Comparison of ENCODE assay signal across 21 cellular contexts in genomic region chr17:69597898-69598692, GRCh38.
DNase-seq lines count a peak whose midpoint lies in the region; ATAC-seq, FAIRE-seq and TF ChIP-seq lines count a peak whose summit lies in the region.
"Had no signal": no experiment of that assay in that cellular context is flagged by ENCODE, and none has a peak within 500 bp of the region (broad histone marks: within the 10 kb centered on the region; RNA-seq: fewer than 3 reads in every experiment).

No MANE protein-coding gene starts in this region.

- H2BK5ac ChIP-seq in IMR-90 (ENCODE audit: low read depth, low read length, poor library complexity, severe bottlenecking) = peak overlapping the region; percentile 84

- peak overlapping the region; percentile 66 for H2BK20ac ChIP-seq in IMR-90 (ENCODE audit: low read depth, low read length)

- no TSS peak for BruUV-seq in IMR-90 (replicated peaks; lab: Mats Ljungman, UMichigan)

- peaks cover 16 to 37% (median 22%) of the 10 kb centered on the region in 10 experiments; a peak in 19 of 20 replicates for H3K4me1 ChIP-seq in BLaER1 treated with 17β-estradiol and CSF1 and Interleukin-3, amounts not matched to agents 10 nM and 100 nM
- H3K4me1 ChIP-seq in IMR-90 (ENCODE audit: control insufficient read depth, insufficient read depth, low read length) = peaks cover 18% of the 10 kb centered on the region

- no peak overlapping the region for H3K4me3 ChIP-seq in BLaER1 treated with 17β-estradiol and CSF1 and Interleukin-3, amounts not matched to agents 10 nM and 100 nM
- H3K4me3 ChIP-seq in IMR-90 (ENCODE audit: insufficient read depth, low read depth, low read length) = no peak overlapping the region
- no peak overlapping the region for H3K4me3 ChIP-seq in bronchial epithelial cell (ENCODE audit: low read depth, low read length)
- H3K4me3 ChIP-seq: coronary artery had no signal

- H2AK9ac ChIP-seq in IMR-90 (replicated peaks; ENCODE audit: low read depth, low read length, poor library complexity) = no peak overlapping the region

- H2BK15ac ChIP-seq in IMR-90 (ENCODE audit: low read depth, low read length) = peak overlapping the region; percentile 18; the same call in 2 of the 3 replicates

- H3K27ac ChIP-seq in BLaER1 treated with 17β-estradiol and CSF1 and Interleukin-3, amounts not matched to agents 10 nM and 100 nM = no peak overlapping the region
- peak overlapping the region; percentile 10; the same call in 1 of the 2 replicates for H3K27ac ChIP-seq in IMR-90 (ENCODE audit: insufficient read depth, low read length)
- H3K27ac ChIP-seq: coronary artery had no signal

- peaks cover 10% of the 10 kb centered on the region for H3K9me1 ChIP-seq in IMR-90 (ENCODE audit: insufficient read depth, low read length)

- H2AFZ ChIP-seq in IMR-90 (replicated peaks; ENCODE audit: low read length, poor library complexity) = peak overlapping the region; percentile 74

- H3K4me2 ChIP-seq in BLaER1 treated with 17β-estradiol and CSF1 and Interleukin-3, amounts not matched to agents 10 nM and 100 nM = peak overlapping the region in 9 of 11 experiments; percentile 2 to 40 (median 20); a peak in 8 of 22 replicates
- H3K4me2 ChIP-seq in IMR-90 (ENCODE audit: low read depth, low read length) = peak overlapping the region; percentile 37; the same call in 1 of the 2 replicates

- in situ Hi-C loops in IMR-90 (cut with MboI; ENCODE audit: low sequenced_read_pairs) (no loop called here), KBM-7 (cut with MboI; ENCODE audit: low pct_unique_long_range_greater_than_20kb, low sequenced_read_pairs) (no loop called here)

- H3K79me1 ChIP-seq in IMR-90 (ENCODE audit: low read depth in 1 of 2, low read length in 2 of 2) = no peaks in the 10 kb centered on the region

- H3K23ac ChIP-seq in IMR-90 (ENCODE audit: low read depth, low read length) = no peak overlapping the region; the same call in 1 of the 2 replicates

- H4K8ac ChIP-seq in IMR-90 (ENCODE audit: low read depth in 2 of 2, low read length in 2 of 2) = peak overlapping the region in 1 of 2 experiments; percentile 80; a peak in 2 of 4 replicates

- TF ChIP-seq RAD21 in IMR-90 (IDR thresholded peaks at IDR 0.05; ENCODE audit: low read length) = no peak

- peak overlapping the region; percentile 34 for H3K14ac ChIP-seq in IMR-90 (replicated peaks; ENCODE audit: low read depth, low read length)

- no peak for TF ChIP-seq CTCF in IMR-90 (conservative IDR thresholded peaks at IDR 0.05; ENCODE audit: low read depth, low read length)
- TF ChIP-seq CTCF in bronchial epithelial cell (IDR thresholded peaks at IDR 0.05; ENCODE audit: insufficient read depth, low read length, severe bottlenecking) = no peak

- TF ChIP-seq POLR2A in IMR-90 (IDR thresholded peaks at IDR 0.05; ENCODE audit: low read depth, low read length) = no peak

- H3K27me3 ChIP-seq in BLaER1 treated with 17β-estradiol and CSF1 and Interleukin-3, amounts not matched to agents 10 nM and 100 nM = no peaks in the 10 kb centered on the region; a peak in 1 of 22 replicates
- H3K27me3 ChIP-seq in IMR-90 (ENCODE audit: control insufficient read depth, insufficient read depth, low read length) (no peaks in the 10 kb centered on the region), bronchial epithelial cell (ENCODE audit: control insufficient read depth, insufficient read depth, low read length) (no peaks in the 10 kb centered on the region)

- no peaks in the 10 kb centered on the region; a peak in 1 of 22 replicates for H3K36me3 ChIP-seq in BLaER1 treated with 17β-estradiol and CSF1 and Interleukin-3, amounts not matched to agents 10 nM and 100 nM
- no peaks in the 10 kb centered on the region for H3K36me3 ChIP-seq in IMR-90 (ENCODE audit: control insufficient read depth, insufficient read depth, low read length)
- no peaks in the 10 kb centered on the region for H3K36me3 ChIP-seq in bronchial epithelial cell (ENCODE audit: control insufficient read depth, insufficient read depth, low read length)

- H3K18ac ChIP-seq in IMR-90 (ENCODE audit: low read depth, low read length) = peak overlapping the region; percentile 63

- no peak for FAIRE-seq in bronchial epithelial cell (lab: Jason Lieb, UNC)
- FAIRE-seq: GM12892, islet of Langerhans had no signal

- H2AK5ac ChIP-seq in IMR-90 (ENCODE audit: low read depth, low read length) = peak overlapping the region; percentile 37

- peak overlapping the region; percentile 91 for H4K5ac ChIP-seq in IMR-90 (ENCODE audit: low read depth, low read length)

- intact Hi-C loops in IMR-90 (cut with micrococcal nuclease) = no loop called here

- peak; percentile 85 for DNase-seq in IMR-90
- peak; percentile 89 for DNase-seq in bronchial epithelial cell (ENCODE audit: low read depth)
- DNase-seq in kidney tubule cell (ENCODE audit: low spot score) = peak; percentile 84
- no peak for DNase-seq in activated CD4-positive, alpha-beta T cell treated with anti-CD3 and anti-CD28 coated beads for 48 hours
- no peak for DNase-seq in KBM-7
- DNase-seq in NCI-H2196 (lab: John Stamatoyannopoulos, UW; ENCODE audit: unreplicated experiment) = no peak
- DNase-seq: activated CD4-positive, alpha-beta T cell treated with anti-CD3 and anti-CD28 coated beads for 36 hours; activated naive CD8-positive, alpha-beta T cell treated with anti-CD3 and anti-CD28 coated beads, Interleukin-2, amount 50 U/mL, for 24 hours; activated T-cell treated with anti-CD3 and anti-CD28 coated beads, Interleukin-2, amount 50 U/mL, for 24 hours; C1 segment of cervical spinal cord; DND-41; foreskin melanocyte; NCI-H1436 treated with DMSO at 0.1 percent for 48 hours; stimulated activated CD4-positive, alpha-beta T cell treated with anti-CD3 and anti-CD28 coated beads, Interleukin-4, amount 100 ng/mL, for 24 hours; T-helper 17 cell had no signal

- no CpG with 5 or more reads among the region's 7 CpGs for WGBS in IMR-90 (ENCODE audit: extremely low coverage in 2 of 2, insufficient read length in 1 of 2), 2 experiments

- peak overlapping the region; percentile 72 for H3K4ac ChIP-seq in IMR-90 (ENCODE audit: low read depth, low read length)

- H4K91ac ChIP-seq in IMR-90 (ENCODE audit: insufficient read depth, low read depth, low read length) = peak overlapping the region; percentile 54; the same call in 1 of the 2 replicates

- peaks cover 0 to 48% (median 27%) of the 10 kb centered on the region in 11 experiments; a peak in 18 of 22 replicates for H3K9me3 ChIP-seq in BLaER1 treated with 17β-estradiol and CSF1 and Interleukin-3, amounts not matched to agents 10 nM and 100 nM (replicated peaks in 1 of 11)
- no peaks in the 10 kb centered on the region for H3K9me3 ChIP-seq in IMR-90 (ENCODE audit: control insufficient read depth, insufficient read depth, low read length)

- H2BK120ac ChIP-seq in IMR-90 (ENCODE audit: low read depth, low read length) = peak overlapping the region; percentile 83

- H4K20me1 ChIP-seq in BLaER1 treated with 17β-estradiol and CSF1 and Interleukin-3, amounts not matched to agents 10 nM and 100 nM = no peaks in the 10 kb centered on the region
- no peaks in the 10 kb centered on the region for H4K20me1 ChIP-seq in IMR-90 (ENCODE audit: insufficient read depth, low read length)

- dilution Hi-C loops in IMR-90 (cut with HindIII; ENCODE audit: low sequenced_read_pairs, unreplicated experiment) = no loop called here

- H3K56ac ChIP-seq in IMR-90 (ENCODE audit: extremely low read depth, insufficient read depth, low read length) = no peak overlapping the region

- no peak overlapping the region for H3K9ac ChIP-seq in BLaER1 treated with 17β-estradiol and CSF1 and Interleukin-3, amounts not matched to agents 10 nM and 100 nM
- H3K9ac ChIP-seq in IMR-90 (ENCODE audit: low read depth, low read length) = no peak overlapping the region

- POLR2A ChIA-PET in IMR-90 (lab: Charles Lee; ENCODE audit: unreplicated experiment) = interaction anchor here (0.6 kb wide), 1 partner anchor 58 kb away, joined by 5 read pairs; no protein-coding TSS in a partner anchor

- ATAC-seq in IMR-90 (ENCODE audit: low read depth) (peak; percentile 80), HG03045 (IDR thresholded peaks at IDR 0.05; ENCODE audit: unreplicated experiment) (no peak)
- ATAC-seq: activated CD4-positive, alpha-beta T cell treated with anti-CD3 and anti-CD28 coated beads for 36 hours; activated naive CD8-positive, alpha-beta T cell treated with anti-CD3 and anti-CD28 coated beads, Interleukin-2, amount 50 U/mL, for 24 hours; Panc1; T-helper 17 cell had no signal

- CTCF ChIA-PET in IMR-90 (lab: Yijun Ruan, JAX) = interaction anchor here (1.4 kb wide), 1 partner anchor 72 kb away, joined by 3 read pairs; no protein-coding TSS in a partner anchor

TF ChIP-seq in IMR-90, 13 proteins besides CTCF, POLR2A, EP300 and RAD21:
- TF ChIP-seq FOS (IDR thresholded peaks at IDR 0.05; ENCODE audit: low read depth, low read length) (peak; percentile 50; the same call in 1 of the 2 replicates), MAFK (IDR thresholded peaks at IDR 0.05; ENCODE audit: low read depth, low read length) (no peak), CEBPB (IDR thresholded peaks at IDR 0.05; ENCODE audit: low read depth, low read length) (peak; percentile 58; the same call in 1 of the 2 replicates), USF2 (IDR thresholded peaks at IDR 0.05; ENCODE audit: low read depth, low read length) (no peak)

Comparison
In these comparisons a context has a peak if more than half of its experiments do, and no peak if none do; other contexts are left out.
1. DNase-seq: peak in IMR-90 (single experiment), bronchial epithelial cell (single experiment) and kidney tubule cell (single experiment); none in activated CD4-positive, alpha-beta T cell treated with anti-CD3 and anti-CD28 coated beads for 48 hours (single experiment), KBM-7 (single experiment) and NCI-H2196 (single experiment).